26 cellular contexts compared by ENCODE assay signal in genomic region chr7:150565239-150565638, GRCh38. TPM values are rescaled to one million over a fixed set of nuclear protein-coding genes. Genes with fewer than 3 reads are reported as not detected.
DNase-seq lines count a peak whose midpoint lies in the region; ATAC-seq and TF ChIP-seq lines count a peak whose summit lies in the region.
"Had no signal": no experiment of that assay in that cellular context is flagged by ENCODE, and none has a peak within 500 bp of the region (broad histone marks: within the 10 kb centered on the region; RNA-seq: fewer than 3 reads in every experiment).

No MANE protein-coding gene starts in this region.

- no peaks in the 10 kb centered on the region for H3K79me2 ChIP-seq in trophoblast cell (ENCODE audit: control insufficient read depth, insufficient read depth, low read length, poor library complexity)

- no peaks in the 10 kb centered on the region for H3K27me3 Mint-ChIP-seq in activated naive CD4-positive, alpha-beta T cell treated with anti-CD3 and anti-CD28 coated beads, Interleukin-2, amount 10 ng/mL, durations not matched to agents 7 days and 5 days
- no peaks in the 10 kb centered on the region for H3K27me3 Mint-ChIP-seq in activated T-helper 2 cell treated with anti-CD3 and anti-CD28 coated beads, Interferon-gamma antibody, Interleukin-2, Interleukin-4, amounts not matched to agents 10 μg/mL and 5 μg/mL and 100 μg/mL, durations not matched to agents 14 hours and 24 hours and 36 hours (ENCODE audit: low read depth)

- H3K4me1 ChIP-seq in trophoblast cell (ENCODE audit: control insufficient read depth in 1 of 2, insufficient read depth in 2 of 2, low read length in 2 of 2): no peaks in the 10 kb centered on the region
- H3K4me1 ChIP-seq: SJSA1, testis, uterus had no signal

- no peak overlapping the region for H4K8ac ChIP-seq in trophoblast cell (ENCODE audit: low read depth, low read length)

- no peak overlapping the region for H3K4me3 ChIP-seq in trophoblast cell (ENCODE audit: low read depth, low read length)
- H3K4me3 ChIP-seq: esophagus squamous epithelium, SJSA1, testis, uterus had no signal

- H2BK120ac ChIP-seq in trophoblast cell (ENCODE audit: insufficient read depth, low read length, poor library complexity): no peak overlapping the region

- H2AK5ac ChIP-seq in trophoblast cell (ENCODE audit: low read length): no peak overlapping the region

- no peak overlapping the region for H2BK5ac ChIP-seq in trophoblast cell (ENCODE audit: low read depth, low read length, poor library complexity)

- H3K36me3 ChIP-seq in KOPT-K1 (ENCODE audit: insufficient read depth, low read length): peaks cover 6% of the 10 kb centered on the region
- no peaks in the 10 kb centered on the region for H3K36me3 ChIP-seq in trophoblast cell (ENCODE audit: control insufficient read depth in 1 of 2, insufficient read depth in 2 of 2, low read length in 2 of 2)
- H3K36me3 ChIP-seq: SJSA1, uterus had no signal

- WGBS in trophoblast cell (ENCODE audit: extremely low coverage, insufficient coverage, insufficient read length): no CpG with 5 or more reads among the region's 7 CpGs

- no peak overlapping the region for H3K18ac ChIP-seq in trophoblast cell (ENCODE audit: low read length)

- H4K91ac ChIP-seq in trophoblast cell (ENCODE audit: low read depth, low read length): no peak overlapping the region

- H3K9me3 ChIP-seq in KOPT-K1 (ENCODE audit: insufficient read depth, low read length, poor library complexity, severe bottlenecking) (peaks cover 24% of the 10 kb centered on the region), trophoblast cell (ENCODE audit: insufficient read depth, low read depth, low read length) (peaks cover 2% of the 10 kb centered on the region)
- H3K9me3 ChIP-seq: testis, uterus had no signal

- no peak for DNase-seq in activated naive CD4-positive, alpha-beta T cell treated with anti-CD3 and anti-CD28 coated beads, Interleukin-2, amount 10 ng/mL, durations not matched to agents 7 days and 5 days
- DNase-seq in activated naive CD4-positive, alpha-beta T cell treated with anti-CD3 and anti-CD28 coated beads, Interleukin-2, amount 50 U/mL, for 16 hours: no peak
- DNase-seq in activated T-helper 2 cell treated with anti-CD3 and anti-CD28 coated beads, Interferon-gamma antibody, Interleukin-2, Interleukin-4, amounts not matched to agents 10 μg/mL and 5 μg/mL and 100 μg/mL, durations not matched to agents 14 hours and 24 hours and 36 hours (ENCODE audit: low spot score): no peak
- DNase-seq in trophoblast cell (no peak), GM13976 (ENCODE audit: low spot score) (no peak)
- DNase-seq: activated CD4-positive, CD25-positive, alpha-beta regulatory T cell treated with anti-CD3 and anti-CD28 coated beads, Interleukin-2, amount 50 U/mL, for 72 hours; activated CD8-positive, alpha-beta memory T cell treated with anti-CD3 and anti-CD28 coated beads, Interleukin-2, amount 50 U/mL, for 4 hours; C1 segment of cervical spinal cord; dermis blood vessel endothelial cell; esophagus squamous epithelium; foreskin melanocyte; HCEC 1CT; left cardiac atrium; NCI-H2029 treated with DMSO at 0.1 percent for 48 hours; RPMI8226; stimulated activated CD4-positive, alpha-beta T cell treated with anti-CD3 and anti-CD28 coated beads, Interleukin-4, amount 100 ng/mL, for 4 hours; stimulated activated naive B cell treated with anti-CD40 and anti-IgM and Interleukin-4, amounts not matched to agents 10 μg/mL and 1 μg/mL and 100 μg/mL, for 72 hours; testis; uterus had no signal

- H3K36me3 Mint-ChIP-seq in activated naive CD4-positive, alpha-beta T cell treated with anti-CD3 and anti-CD28 coated beads, Interleukin-2, amount 10 ng/mL, durations not matched to agents 7 days and 5 days: peaks cover 56% of the 10 kb centered on the region
- peaks cover 36% of the 10 kb centered on the region for H3K36me3 Mint-ChIP-seq in activated T-helper 2 cell treated with anti-CD3 and anti-CD28 coated beads, Interferon-gamma antibody, Interleukin-2, Interleukin-4, amounts not matched to agents 10 μg/mL and 5 μg/mL and 100 μg/mL, durations not matched to agents 14 hours and 24 hours and 36 hours (ENCODE audit: low read depth)

- H3K4me2 ChIP-seq in trophoblast cell (ENCODE audit: low read length): no peak overlapping the region

- H3K27ac ChIP-seq in KOPT-K1 (ENCODE audit: low read depth, low read length, poor library complexity, severe bottlenecking): peak overlapping the region; percentile 92
- no peak overlapping the region for H3K27ac ChIP-seq in trophoblast cell (ENCODE audit: low read depth, low read length)
- H3K27ac ChIP-seq: esophagus squamous epithelium, SJSA1, testis had no signal

- H2BK12ac ChIP-seq in trophoblast cell (ENCODE audit: low read length): no peak overlapping the region

- H3K23ac ChIP-seq in trophoblast cell (ENCODE audit: low read length): no peak overlapping the region

- no peak overlapping the region for H4K12ac ChIP-seq in trophoblast cell (ENCODE audit: low read depth, low read length)

- H3K14ac ChIP-seq in trophoblast cell (ENCODE audit: low read length): no peak overlapping the region

- CTCF ChIA-PET in activated naive CD4-positive, alpha-beta T cell treated with anti-CD3 and anti-CD28 coated beads, Interleukin-2, amount 10 ng/mL, durations not matched to agents 7 days and 5 days (lab: Charles Lee): interaction anchor here (0.8 kb wide), 1 partner anchor 98 kb away, joined by 3 read pairs; no protein-coding TSS in a partner anchor

- H3K4me3 Mint-ChIP-seq in activated naive CD4-positive, alpha-beta T cell treated with anti-CD3 and anti-CD28 coated beads, Interleukin-2, amount 10 ng/mL, durations not matched to agents 7 days and 5 days: peak overlapping the region; percentile 3
- H3K4me3 Mint-ChIP-seq in activated T-helper 2 cell treated with anti-CD3 and anti-CD28 coated beads, Interferon-gamma antibody, Interleukin-2, Interleukin-4, amounts not matched to agents 10 μg/mL and 5 μg/mL and 100 μg/mL, durations not matched to agents 14 hours and 24 hours and 36 hours (ENCODE audit: low read depth): peak overlapping the region; percentile 22
- H3K4me3 Mint-ChIP-seq: stimulated activated naive B cell treated with anti-CD40 and anti-IgM and Interleukin-4, amounts not matched to agents 10 μg/mL and 1 μg/mL and 100 μg/mL, for 72 hours had no signal

- peak overlapping the region; percentile 56 for H3K27ac Mint-ChIP-seq in activated naive CD4-positive, alpha-beta T cell treated with anti-CD3 and anti-CD28 coated beads, Interleukin-2, amount 10 ng/mL, durations not matched to agents 7 days and 5 days
- no peak overlapping the region for H3K27ac Mint-ChIP-seq in activated T-helper 2 cell treated with anti-CD3 and anti-CD28 coated beads, Interferon-gamma antibody, Interleukin-2, Interleukin-4, amounts not matched to agents 10 μg/mL and 5 μg/mL and 100 μg/mL, durations not matched to agents 14 hours and 24 hours and 36 hours
- H3K27ac Mint-ChIP-seq: IgD-negative memory B cell; stimulated activated naive B cell treated with anti-CD40 and anti-IgM and Interleukin-4, amounts not matched to agents 10 μg/mL and 1 μg/mL and 100 μg/mL, for 72 hours had no signal

- peaks cover 24% of the 10 kb centered on the region for H3K9me3 Mint-ChIP-seq in activated naive CD4-positive, alpha-beta T cell treated with anti-CD3 and anti-CD28 coated beads, Interleukin-2, amount 10 ng/mL, durations not matched to agents 7 days and 5 days
- peaks cover 18% of the 10 kb centered on the region for H3K9me3 Mint-ChIP-seq in activated T-helper 2 cell treated with anti-CD3 and anti-CD28 coated beads, Interferon-gamma antibody, Interleukin-2, Interleukin-4, amounts not matched to agents 10 μg/mL and 5 μg/mL and 100 μg/mL, durations not matched to agents 14 hours and 24 hours and 36 hours

- in situ Hi-C loops in GM13976 (cut with MboI; ENCODE audit: low sequenced_read_pairs, unreplicated experiment): no loop called here

- intact Hi-C loops in activated T-helper 2 cell treated with anti-CD3 and anti-CD28 coated beads, Interferon-gamma antibody, Interleukin-2, Interleukin-4, amounts not matched to agents 10 μg/mL and 5 μg/mL and 100 μg/mL, durations not matched to agents 14 hours and 24 hours and 36 hours (cut with micrococcal nuclease): loop anchor here (5.0 to 10.0 kb wide), 2 partner anchors 50 to 67 kb away; partner anchors contain the start of gene GIMAP6

- H3K79me1 ChIP-seq in trophoblast cell (ENCODE audit: low read length): no peaks in the 10 kb centered on the region

- ATAC-seq in HG03457 (IDR thresholded peaks at IDR 0.05; ENCODE audit: unreplicated experiment): no peak
- ATAC-seq: left cardiac atrium; sciatic nerve; stimulated activated naive B cell treated with anti-CD40 and anti-IgM and Interleukin-4, amounts not matched to agents 10 μg/mL and 1 μg/mL and 100 μg/mL, for 72 hours had no signal

- peak overlapping the region; percentile 10 for H3K9ac ChIP-seq in trophoblast cell (ENCODE audit: low read length)

- no peaks in the 10 kb centered on the region for H3K27me3 ChIP-seq in trophoblast cell (ENCODE audit: insufficient read depth, low read length)
- H3K27me3 ChIP-seq: esophagus squamous epithelium, SJSA1, testis, uterus had no signal

- peaks cover 73% of the 10 kb centered on the region for H3K4me1 Mint-ChIP-seq in activated naive CD4-positive, alpha-beta T cell treated with anti-CD3 and anti-CD28 coated beads, Interleukin-2, amount 10 ng/mL, durations not matched to agents 7 days and 5 days
- peaks cover 50% of the 10 kb centered on the region for H3K4me1 Mint-ChIP-seq in activated T-helper 2 cell treated with anti-CD3 and anti-CD28 coated beads, Interferon-gamma antibody, Interleukin-2, Interleukin-4, amounts not matched to agents 10 μg/mL and 5 μg/mL and 100 μg/mL, durations not matched to agents 14 hours and 24 hours and 36 hours (ENCODE audit: low read depth)

- H3K4ac ChIP-seq in trophoblast cell (ENCODE audit: low read depth, low read length): no peak overlapping the region

- no peak overlapping the region for H2AFZ ChIP-seq in trophoblast cell (ENCODE audit: insufficient read depth, low read length, poor library complexity)

- no peak for TF ChIP-seq CTCF in GM13976 (IDR thresholded peaks at IDR 0.05; ENCODE audit: borderline replicate concordance, control extremely low read depth, extremely low read depth, insufficient read depth, missing control alignments)

RNA-seq across cellular contexts. Expression of gene GIMAP4, which starts 2.0 kb away (rescaled TPM):
- 36.7 and 39.1 TPM in 2 replicates for total RNA-seq in activated T-helper 2 cell treated with anti-CD3 and anti-CD28 coated beads, Interferon-gamma antibody, Interleukin-2, Interleukin-4, amounts not matched to agents 10 μg/mL and 5 μg/mL and 100 μg/mL, durations not matched to agents 14 hours and 24 hours and 36 hours
- polyA plus RNA-seq in trophoblast cell (2013): 0.03 TPM in 1 of 2 replicates, not detected in the other
- total RNA-seq: Daoy, M059J, SJSA1 had no signal

RNA-seq across cellular contexts. Expression of gene GIMAP7, which starts 50.6 kb away (rescaled TPM):
- total RNA-seq in activated T-helper 2 cell treated with anti-CD3 and anti-CD28 coated beads, Interferon-gamma antibody, Interleukin-2, Interleukin-4, amounts not matched to agents 10 μg/mL and 5 μg/mL and 100 μg/mL, durations not matched to agents 14 hours and 24 hours and 36 hours: 22.6 and 24.1 TPM in 2 replicates
- polyA plus RNA-seq in trophoblast cell (2013): not detected in 2 replicates
- total RNA-seq: Daoy, M059J, SJSA1 had no signal
